In the genomic region with DNA sequence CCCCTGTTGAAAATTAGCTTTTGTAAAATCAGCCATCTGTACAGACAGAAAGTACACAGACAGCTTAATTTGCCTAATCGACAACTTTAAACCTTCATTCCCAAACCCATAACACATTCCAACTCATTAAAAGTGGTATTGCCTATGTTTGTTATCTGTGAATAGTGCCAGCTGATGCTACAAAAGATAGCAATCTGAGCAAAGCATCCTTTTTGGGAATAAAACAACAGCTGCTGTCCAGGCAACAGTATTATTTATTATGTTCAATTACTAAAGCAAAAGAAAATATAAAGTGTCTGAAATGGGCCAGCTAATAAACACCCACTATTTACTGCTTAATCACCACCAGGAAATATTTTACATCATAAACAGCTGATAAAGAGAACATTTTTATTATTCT, we compare ENCODE assay signal across 20 cellular contexts.
DNase-seq lines count a peak whose midpoint lies in the region; ATAC-seq and TF ChIP-seq lines count a peak whose summit lies in the region.
"Had no signal": no experiment of that assay in that cellular context is flagged by ENCODE, and none has a peak within 500 bp of the region (broad histone marks: within the 10 kb centered on the region; RNA-seq: fewer than 3 reads in every experiment).

No MANE protein-coding gene starts in this region.

- H3K9me3 ChIP-seq in psoas muscle = no peaks in the 10 kb centered on the region
- no peaks in the 10 kb centered on the region for H3K9me3 ChIP-seq in prostate gland
- H3K9me3 ChIP-seq in ascending aorta = no peaks in the 10 kb centered on the region
- H3K9me3 ChIP-seq: BE2C had no signal

- H3K9me3 Mint-ChIP-seq in Calu3 (ENCODE audit: low read depth, unreplicated experiment) = no peaks in the 10 kb centered on the region
- H3K9me3 Mint-ChIP-seq: CD8-positive, alpha-beta memory T cell; HFFc6 had no signal

- no peak overlapping the region for H3K4me3 Mint-ChIP-seq in Calu3 (ENCODE audit: low read depth, unreplicated experiment)
- H3K4me3 Mint-ChIP-seq: CD4-positive, CD25-positive, alpha-beta regulatory T cell; CD8-positive, alpha-beta memory T cell; HFFc6 had no signal

- no TSS peak for BruUV-seq in Calu3 (replicated peaks; lab: Mats Ljungman, UMichigan)

- DNase-seq in Calu3 (no peak), EH (ENCODE audit: low read depth) (peak; percentile 38), dermis blood vessel endothelial cell (peak; percentile 35), fibroblast of villous mesenchyme (ENCODE audit: low read depth) (peak; percentile 21), psoas muscle (no peak), prostate gland (ENCODE audit: low spot score) (no peak), ascending aorta (ENCODE audit: low spot score in 2 of 2) (no peak)
- DNase-seq: ACHN; BE2C; C1 segment of cervical spinal cord; CD4-positive, CD25-positive, alpha-beta regulatory T cell; CD8-positive, alpha-beta memory T cell; COR-L47; DMS79 treated with DMSO at 0.1 percent for 48 hours; EL; GOT3; H7; HFFc6 had no signal

- H3K27ac ChIP-seq in psoas muscle (no peak overlapping the region), prostate gland (no peak overlapping the region), ascending aorta (no peak overlapping the region)

- no peak for ATAC-seq in psoas muscle
- ATAC-seq: GM12878, HCT116 had no signal

- peaks cover 51% of the 10 kb centered on the region for H3K4me1 Mint-ChIP-seq in Calu3 (ENCODE audit: low read depth, unreplicated experiment)

- no peaks in the 10 kb centered on the region for H3K27me3 Mint-ChIP-seq in Calu3 (ENCODE audit: unreplicated experiment)

- TF ChIP-seq CTCF in Calu3 (IDR thresholded peaks at IDR 0.05; ENCODE audit: unreplicated experiment) (no peak), fibroblast of villous mesenchyme (IDR thresholded peaks at IDR 0.05; ENCODE audit: insufficient read depth, low read depth, low read length) (no peak), psoas muscle (IDR thresholded peaks at IDR 0.05) (no peak), prostate gland (IDR thresholded peaks at IDR 0.05) (no peak), ascending aorta (IDR thresholded peaks at IDR 0.05) (no peak)

- H3K4me1 ChIP-seq in psoas muscle = no peaks in the 10 kb centered on the region
- no peaks in the 10 kb centered on the region for H3K4me1 ChIP-seq in prostate gland (replicated peaks)
- no peaks in the 10 kb centered on the region for H3K4me1 ChIP-seq in ascending aorta
- H3K4me1 ChIP-seq: BE2C had no signal

- H3K36me3 Mint-ChIP-seq in Calu3 (ENCODE audit: insufficient read depth, unreplicated experiment) = peaks cover 5% of the 10 kb centered on the region
- H3K36me3 Mint-ChIP-seq: CD4-positive, CD25-positive, alpha-beta regulatory T cell; CD8-positive, alpha-beta memory T cell had no signal

- peak overlapping the region; percentile 52 for H3K27ac Mint-ChIP-seq in Calu3 (ENCODE audit: unreplicated experiment)
- H3K27ac Mint-ChIP-seq: CD4-positive, CD25-positive, alpha-beta regulatory T cell; CD8-positive, alpha-beta memory T cell; HFFc6 had no signal

- no peaks in the 10 kb centered on the region for H3K36me3 ChIP-seq in psoas muscle (ENCODE audit: insufficient read depth in 1 of 2, low read depth in 1 of 2)
- no peaks in the 10 kb centered on the region for H3K36me3 ChIP-seq in prostate gland
- H3K36me3 ChIP-seq in ascending aorta = no peaks in the 10 kb centered on the region
- H3K36me3 ChIP-seq: BE2C had no signal

- CTCF ChIA-PET in Calu3 (lab: Charles Lee) = interaction anchor here (0.7 to 0.9 kb wide), 2 partner anchors 22 to 68 kb away, joined by 3 read pairs; no protein-coding TSS in a partner anchor

- H3K27me3 ChIP-seq in psoas muscle (ENCODE audit: insufficient read depth in 3 of 3, low read length in 2 of 3) (no peaks in the 10 kb centered on the region), prostate gland (replicated peaks; ENCODE audit: insufficient read depth) (no peaks in the 10 kb centered on the region), ascending aorta (no peaks in the 10 kb centered on the region)
- H3K27me3 ChIP-seq: BE2C had no signal

- H3K4me3 ChIP-seq in fibroblast of villous mesenchyme (ENCODE audit: low read depth, low read length) = no peak overlapping the region
- no peak overlapping the region for H3K4me3 ChIP-seq in psoas muscle
- no peak overlapping the region for H3K4me3 ChIP-seq in prostate gland
- no peak overlapping the region for H3K4me3 ChIP-seq in ascending aorta
- H3K4me3 ChIP-seq: GM12878 had no signal

- no peak for TF ChIP-seq POLR2A in prostate gland (IDR thresholded peaks at IDR 0.05)

- intact Hi-C loops in Calu3 (cut with micrococcal nuclease; ENCODE audit: unreplicated experiment) = no loop called here
- intact Hi-C loops in psoas muscle (cut with DNase I) = no loop called here
- intact Hi-C loops in prostate gland (cut with DNase I) = no loop called here
- intact Hi-C loops in ascending aorta (cut with DNase I) = no loop called here

- 55 to 68% (median 65%) methylated on average over 1 of the region's 1 CpG for WGBS in psoas muscle, 3 donors
- WGBS in prostate gland = 26% methylated on average over 1 of the region's 1 CpG

Comparison
In these comparisons a context has a peak if more than half of its experiments do, and no peak if none do; other contexts are left out.
1. DNase-seq: peak in EH (single experiment), dermis blood vessel endothelial cell (single experiment) and fibroblast of villous mesenchyme (single experiment); none in Calu3 (single experiment), psoas muscle (0 of 2), prostate gland (single experiment) and ascending aorta (0 of 2).